Comparison of ENCODE assay signal across 28 cellular contexts in the genomic region with DNA sequence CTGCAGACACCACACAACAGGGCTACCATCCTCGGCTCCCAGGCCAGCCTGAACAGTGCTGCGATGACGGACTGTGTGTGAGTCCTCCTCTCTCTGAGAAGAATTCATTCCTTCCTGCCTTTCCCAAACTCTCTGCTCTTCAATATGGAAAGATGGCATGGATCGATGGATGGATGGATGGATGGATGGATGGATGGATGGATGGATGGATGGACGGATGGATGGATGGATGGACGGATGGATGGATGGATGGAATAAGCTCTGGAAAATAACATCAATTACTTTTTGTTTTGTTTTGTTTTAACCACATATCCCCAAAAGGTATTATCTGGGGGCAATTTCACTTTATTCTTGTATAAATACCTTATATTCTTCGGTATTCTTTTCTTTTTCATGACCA.
"Had no signal": no experiment of that assay in that cellular context is flagged by ENCODE, and none has a peak within 500 bp of the region (broad histone marks: within the 10 kb centered on the region; RNA-seq: fewer than 3 reads in every experiment).

No MANE protein-coding gene starts in this region.

- DNase-seq: naive thymus-derived CD4-positive, alpha-beta T cell; natural killer cell; occipital lobe; ovary; posterior cingulate gyrus; psoas muscle; right cardiac atrium; right lobe of liver; sigmoid colon; small intestine; stimulated activated CD4-positive, alpha-beta T cell treated with anti-CD3 and anti-CD28 coated beads, Interleukin-15, amount 100 ng/mL, for 24 hours; stimulated activated CD4-positive, alpha-beta T cell treated with anti-CD3 and anti-CD28 coated beads, Interleukin-2, amount 100 ng/mL, for 24 hours; stimulated activated CD4-positive, alpha-beta T cell treated with anti-CD3 and anti-CD28 coated beads, Interleukin-2, amount 100 ng/mL, for 48 hours; stimulated activated CD4-positive, alpha-beta T cell treated with anti-CD3 and anti-CD28 coated beads, Interleukin-4, amount 100 ng/mL, for 24 hours; stimulated activated naive B cell treated with anti-CD40 and anti-IgM and Interleukin-4, amounts not matched to agents 10 μg/mL and 1 μg/mL and 100 μg/mL, for 72 hours; stimulated activated naive CD4-positive, alpha-beta T cell treated with Interleukin-2 at 50 U/mL for 16 hours; substantia nigra; testis; tibial artery; upper lobe of right lung had no signal

- H3K36me3 ChIP-seq: ovary, right lobe of liver, sigmoid colon, suprapubic skin, tibial artery, upper lobe of right lung, vagina had no signal

- H3K27ac ChIP-seq: ovary, parathyroid adenoma, psoas muscle, right lobe of liver, sigmoid colon, suprapubic skin, testis, tibial artery, upper lobe of right lung, vagina had no signal

- H3K4me3 Mint-ChIP-seq: naive thymus-derived CD4-positive, alpha-beta T cell; natural killer cell; nephron; stimulated activated effector memory CD8-positive, alpha-beta T cell treated with anti-CD3 and anti-CD28 coated beads, Interleukin-12 subunit alpha, Interleukin-12 subunit beta, amount 100 ng/mL, for 72 hours; stimulated activated naive B cell treated with anti-CD40 and anti-IgM and Interleukin-4, amounts not matched to agents 10 μg/mL and 1 μg/mL and 100 μg/mL, for 72 hours; stimulated activated naive CD8-positive, alpha-beta T cell treated with anti-CD3 and anti-CD28 coated beads, Interleukin-15, Interleukin-2, amounts not matched to agents 100 ng/mL and 50 ng/mL, for 24 hours had no signal

- H3K9me3 ChIP-seq: ovary, psoas muscle, right lobe of liver, suprapubic skin, testis, tibial artery, upper lobe of right lung, vagina had no signal

- H3K27ac Mint-ChIP-seq: natural killer cell; stimulated activated effector memory CD8-positive, alpha-beta T cell treated with anti-CD3 and anti-CD28 coated beads, Interleukin-12 subunit alpha, Interleukin-12 subunit beta, amount 100 ng/mL, for 72 hours; stimulated activated naive CD8-positive, alpha-beta T cell treated with anti-CD3 and anti-CD28 coated beads, Interleukin-15, Interleukin-2, amounts not matched to agents 100 ng/mL and 50 ng/mL, for 24 hours had no signal

- H3K27me3 Mint-ChIP-seq: progenitor cell of endocrine pancreas, type B pancreatic cell had no signal

- H3K4me3 ChIP-seq: ovary, psoas muscle, right lobe of liver, sigmoid colon, suprapubic skin, testis, tibial artery, upper lobe of right lung, vagina had no signal

- H3K4me1 Mint-ChIP-seq: natural killer cell; stimulated activated effector memory CD8-positive, alpha-beta T cell treated with anti-CD3 and anti-CD28 coated beads, Interleukin-12 subunit alpha, Interleukin-12 subunit beta, amount 100 ng/mL, for 72 hours; stimulated activated naive B cell treated with anti-CD40 and anti-IgM and Interleukin-4, amounts not matched to agents 10 μg/mL and 1 μg/mL and 100 μg/mL, for 72 hours had no signal

- H3K27me3 ChIP-seq: ovary, right lobe of liver, sigmoid colon, suprapubic skin, testis, tibial artery, upper lobe of right lung, vagina had no signal

- H3K4me1 ChIP-seq: parathyroid adenoma, psoas muscle, sigmoid colon, suprapubic skin, testis, tibial artery, upper lobe of right lung, vagina had no signal

- ATAC-seq: naive thymus-derived CD4-positive, alpha-beta T cell; natural killer cell; psoas muscle; right cardiac atrium; right lobe of liver; stimulated activated effector memory CD8-positive, alpha-beta T cell treated with anti-CD3 and anti-CD28 coated beads, Interleukin-12 subunit alpha, Interleukin-12 subunit beta, amount 100 ng/mL, for 72 hours; stimulated activated naive B cell treated with anti-CD40 and anti-IgM and Interleukin-4, amounts not matched to agents 10 μg/mL and 1 μg/mL and 100 μg/mL, for 72 hours; upper lobe of right lung had no signal

- H3K9me3 Mint-ChIP-seq: stimulated activated effector memory CD8-positive, alpha-beta T cell treated with anti-CD3 and anti-CD28 coated beads, Interleukin-12 subunit alpha, Interleukin-12 subunit beta, amount 100 ng/mL, for 72 hours had no signal

- H3K36me3 Mint-ChIP-seq: naive thymus-derived CD4-positive, alpha-beta T cell; natural killer cell; stimulated activated effector memory CD8-positive, alpha-beta T cell treated with anti-CD3 and anti-CD28 coated beads, Interleukin-12 subunit alpha, Interleukin-12 subunit beta, amount 100 ng/mL, for 72 hours; stimulated activated naive B cell treated with anti-CD40 and anti-IgM and Interleukin-4, amounts not matched to agents 10 μg/mL and 1 μg/mL and 100 μg/mL, for 72 hours; type B pancreatic cell had no signal

- H3K9ac ChIP-seq: parathyroid adenoma had no signal

- H2AFZ ChIP-seq: parathyroid adenoma had no signal
